ENCODE assay signal across 8 cellular contexts in genomic region chr7:157386979-157387800, GRCh38. TPM values are rescaled to one million over a fixed set of nuclear protein-coding genes. Genes with fewer than 3 reads are reported as not detected.
DNase-seq lines count a peak whose midpoint lies in the region; ATAC-seq and TF ChIP-seq lines count a peak whose summit lies in the region.

No MANE protein-coding gene starts in this region.

- H3K4me1 Mint-ChIP-seq in activated CD4-positive, alpha-beta memory T cell treated with anti-CD3 and anti-CD28 coated beads for 36 hours (ENCODE audit: low read depth): peaks cover 39% of the 10 kb centered on the region

- H3K27ac Mint-ChIP-seq in activated CD4-positive, alpha-beta memory T cell treated with anti-CD3 and anti-CD28 coated beads for 36 hours: peak overlapping the region; percentile 72

- peaks cover 32% of the 10 kb centered on the region for H3K36me3 ChIP-seq in BJ (ENCODE audit: control insufficient read depth, insufficient read depth, low read length)

- CTCF ChIA-PET in BJ (lab: Yijun Ruan, JAX): interaction anchor here (0.6 to 4.1 kb wide), 13 partner anchors 8 to 230 kb away, joined by 3 to 24 read pairs (median 4); no protein-coding TSS in a partner anchor
- CTCF ChIA-PET in activated CD4-positive, alpha-beta memory T cell treated with anti-CD3 and anti-CD28 coated beads for 36 hours (lab: Charles Lee): interaction anchor here (0.5 to 2.0 kb wide), 22 partner anchors 8 to 1426 kb away, joined by 3 to 15 read pairs (median 4); no protein-coding TSS in a partner anchor

- no peaks in the 10 kb centered on the region for H3K9me3 Mint-ChIP-seq in activated CD4-positive, alpha-beta memory T cell treated with anti-CD3 and anti-CD28 coated beads for 36 hours

- no peak overlapping the region for H3K4me3 ChIP-seq in BJ (ENCODE audit: low read depth, low read length)

- intact Hi-C loops in activated CD4-positive, alpha-beta memory T cell treated with anti-CD3 and anti-CD28 coated beads for 36 hours (cut with micrococcal nuclease): loop anchor here (5.0 kb wide), 1 partner anchor 50 kb away; the partner anchor contains the start of gene DNAJB6

- peaks cover 38% of the 10 kb centered on the region for H3K36me3 Mint-ChIP-seq in activated CD4-positive, alpha-beta memory T cell treated with anti-CD3 and anti-CD28 coated beads for 36 hours

- no peaks in the 10 kb centered on the region for H3K27me3 Mint-ChIP-seq in activated CD4-positive, alpha-beta memory T cell treated with anti-CD3 and anti-CD28 coated beads for 36 hours

- H3K27me3 ChIP-seq in BJ (ENCODE audit: control insufficient read depth, insufficient read depth, low read length): no peaks in the 10 kb centered on the region

- TF ChIP-seq CTCF in BJ (IDR thresholded peaks at IDR 0.05; ENCODE audit: insufficient read depth, low read depth, low read length): peak; percentile 89

- DNase-seq in BJ (ENCODE audit: low read depth): peak; percentile 20
- peak; percentile 75 for DNase-seq in NCI-H526 treated with DMSO at 0.1 percent for 48 hours (lab: John Stamatoyannopoulos, UW)
- peak; percentile 94 for DNase-seq in activated CD4-positive, alpha-beta memory T cell treated with anti-CD3 and anti-CD28 coated beads for 36 hours
- peak; percentile 80 for DNase-seq in effector CD8-positive, alpha-beta T cell (lab: John Stamatoyannopoulos, UW)
- peak; percentile 91 for DNase-seq in mesenteric fat pad (ENCODE audit: low spot score)
- peak; percentile 72 to 81 for DNase-seq in stimulated activated CD8-positive, alpha-beta memory T cell treated with anti-CD3 and anti-CD28 coated beads, Interleukin-2, amount 100 ng/mL, for 48 hours (ENCODE audit: low read depth in 2 of 2)

- H3K4me3 Mint-ChIP-seq in activated CD4-positive, alpha-beta memory T cell treated with anti-CD3 and anti-CD28 coated beads for 36 hours: no peak overlapping the region

- ATAC-seq in GM19023 (IDR thresholded peaks at IDR 0.05; ENCODE audit: unreplicated experiment) (peak; percentile 90), HG03342 (IDR thresholded peaks at IDR 0.05; ENCODE audit: unreplicated experiment) (peak; percentile 84)

- POLR2A ChIA-PET in BJ (lab: Charles Lee): no interaction called here
- POLR2A ChIA-PET in activated CD4-positive, alpha-beta memory T cell treated with anti-CD3 and anti-CD28 coated beads for 36 hours (lab: Charles Lee): interaction anchor here (1.0 to 1.1 kb wide), 2 partner anchors 51 to 85 kb away, joined by 3 read pairs; no protein-coding TSS in a partner anchor

RNA-seq across cellular contexts. Expression of gene DNAJB6, which starts 50.4 kb away (rescaled TPM):
- 105 and 126 TPM in 2 replicates for polyA plus RNA-seq in BJ (2011; rRNA removed)
- polyA minus RNA-seq in BJ (2011; rRNA and poly(A)+ RNA removed): 31.2 and 36.2 TPM in 2 replicates
- 10 to 100 TPM; 90.7 to 97.2 TPM for total RNA-seq in activated CD4-positive, alpha-beta memory T cell treated with anti-CD3 and anti-CD28 coated beads for 36 hours
- total RNA-seq in mesenteric fat pad: 110 TPM

Comparison
In these comparisons a context has a peak if more than half of its experiments do, and no peak if none do; other contexts are left out.
1. DNase-seq: peak in every context shown above with its lines; median percentile 94 in activated CD4-positive, alpha-beta memory T cell treated with anti-CD3 and anti-CD28 coated beads for 36 hours; 91 in mesenteric fat pad; 80 in effector CD8-positive, alpha-beta T cell; 76 in stimulated activated CD8-positive, alpha-beta memory T cell treated with anti-CD3 and anti-CD28 coated beads, Interleukin-2, amount 100 ng/mL, for 48 hours; 75 in NCI-H526 treated with DMSO at 0.1 percent for 48 hours; 20 in BJ.